In the genomic region with DNA sequence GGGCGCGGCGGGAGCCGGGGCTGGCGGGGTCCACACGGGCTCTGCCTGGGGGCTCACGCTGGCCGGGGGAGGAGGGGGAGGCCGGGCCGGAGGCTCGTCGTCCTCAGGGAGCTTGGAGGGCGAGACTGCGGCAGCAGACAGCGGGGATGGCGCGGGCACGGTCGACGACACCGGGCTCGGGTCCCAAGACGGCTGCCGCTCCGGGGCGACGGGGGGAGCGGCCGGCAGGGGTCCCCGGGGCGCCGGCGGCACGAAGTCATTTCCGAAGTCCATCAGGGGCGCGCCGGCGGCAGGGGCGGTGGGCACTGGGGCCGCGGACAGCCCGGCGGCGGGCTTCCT, we compare ENCODE assay signal across 8 cellular contexts. TPM values are rescaled to one million over a fixed set of nuclear protein-coding genes. Genes with fewer than 3 reads are reported as not detected.
DNase-seq lines count a peak whose midpoint lies in the region; ATAC-seq and TF ChIP-seq lines count a peak whose summit lies in the region.

No MANE protein-coding gene starts in this region.

- intact Hi-C loops in Right ventricle myocardium inferior (cut with DNase I) = loop anchor here (2.0 to 5.0 kb wide), 3 partner anchors 53 to 109 kb away; no protein-coding TSS in a partner anchor

- H3K9ac ChIP-seq in SK-N-MC (ENCODE audit: insufficient read length) = peak overlapping the region; percentile 92

- H3K27me3 ChIP-seq in cardiac muscle cell = no peaks in the 10 kb centered on the region

- H3K27ac ChIP-seq in cardiac muscle cell (peak overlapping the region; percentile 86), SK-N-MC (peak overlapping the region; percentile 67; the same call in 1 of the 2 replicates)

- DNase-seq in cardiac muscle cell (ENCODE audit: low read depth in 1 of 2, low spot score in 1 of 2) = peak in 1 of 2 donors; percentile 51
- no peak for DNase-seq in Right ventricle myocardium inferior (ENCODE audit: missing footprints)
- DNase-seq in SK-N-MC (ENCODE audit: low read depth, low spot score) = no peak
- DNase-seq in fibroblast of villous mesenchyme (ENCODE audit: low read depth) = no peak
- no peak for DNase-seq in skeletal muscle cell (ENCODE audit: low read depth)
- DNase-seq in SW 1271 (lab: John Stamatoyannopoulos, UW) = no peak
- DNase-seq in COLO829 (ENCODE audit: low spot score) = no peak

- H3K9me3 ChIP-seq in cardiac muscle cell (ENCODE audit: low read depth) (no peaks in the 10 kb centered on the region), SK-N-MC (ENCODE audit: low read depth, low read length) (no peaks in the 10 kb centered on the region)

- no peak for ATAC-seq in Right ventricle myocardium inferior
- no peak for ATAC-seq in HG03175 (IDR thresholded peaks at IDR 0.05; ENCODE audit: unreplicated experiment)

- peak overlapping the region; percentile 78 for H3K4me3 ChIP-seq in cardiac muscle cell
- H3K4me3 ChIP-seq in SK-N-MC = peak overlapping the region; percentile 99
- H3K4me3 ChIP-seq in fibroblast of villous mesenchyme (ENCODE audit: low read depth, low read length) = peak overlapping the region; percentile 100
- peak overlapping the region; percentile 100 for H3K4me3 ChIP-seq in skeletal muscle cell (ENCODE audit: low read depth, low read length)

- H3K36me3 ChIP-seq in cardiac muscle cell = no peaks in the 10 kb centered on the region
- H3K36me3 ChIP-seq in SK-N-MC (ENCODE audit: insufficient read depth, low read length) = no peaks in the 10 kb centered on the region

- no peak for TF ChIP-seq CTCF in cardiac muscle cell (IDR thresholded peaks at IDR 0.05; ENCODE audit: low read depth, low read length)
- TF ChIP-seq CTCF in fibroblast of villous mesenchyme (IDR thresholded peaks at IDR 0.05; ENCODE audit: insufficient read depth, low read depth, low read length) = no peak

- H3K4me1 ChIP-seq in cardiac muscle cell (ENCODE audit: low read depth) = peaks cover 19% of the 10 kb centered on the region

RNA-seq across cellular contexts. Expression of a gene that starts 0.5 kb away (rescaled TPM):
- total RNA-seq in cardiac muscle cell (164 and 186 TPM in 2 replicates), Right ventricle myocardium inferior (78.4 TPM), fibroblast of villous mesenchyme (262 and 280 TPM in 2 replicates)
- polyA plus RNA-seq in cardiac muscle cell = 205 and 223 TPM in 2 replicates
